26 cellular contexts compared by ENCODE assay signal in the genomic region with DNA sequence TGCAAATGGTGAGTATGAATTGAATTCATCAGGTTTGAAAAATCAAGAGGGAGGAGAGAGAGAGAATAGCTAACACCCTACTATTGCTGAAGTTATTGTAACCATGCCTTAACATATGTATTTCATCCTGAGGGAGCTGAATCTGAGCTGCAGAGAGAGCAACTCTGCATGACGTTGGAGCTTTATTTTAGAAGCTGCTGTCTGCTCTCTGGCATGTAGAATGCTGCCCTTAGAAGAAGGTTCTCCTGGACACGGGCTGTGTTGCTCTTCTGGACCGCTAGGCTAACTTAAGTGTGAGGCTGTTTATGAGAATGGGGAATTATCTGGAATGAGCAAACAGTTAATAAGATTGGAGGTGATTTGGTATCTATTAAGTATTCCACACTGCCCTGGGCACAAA.
"Had no signal": no experiment of that assay in that cellular context is flagged by ENCODE, and none has a peak within 500 bp of the region (broad histone marks: within the 10 kb centered on the region; RNA-seq: fewer than 3 reads in every experiment).

No MANE protein-coding gene starts in this region.

- H3K4me3 ChIP-seq: colonic mucosa, esophagus squamous epithelium, lung, pancreas, thoracic aorta, tibial nerve, upper lobe of left lung had no signal

- H3K27me3 ChIP-seq: colonic mucosa, neutrophil, tibial nerve, upper lobe of left lung had no signal

- ATAC-seq: left colon; natural killer cell treated with Interleukin-12 subunit alpha and Interleukin-12 subunit beta and Interleukin-15 and Interleukin-18, amount 100 ng/mL, for 72 hours; pancreas; stimulated activated naive B cell treated with anti-CD40 and anti-IgM and Interleukin-4, amounts not matched to agents 10 μg/mL and 1 μg/mL and 100 μg/mL, for 72 hours had no signal

- H3K27me3 Mint-ChIP-seq: central memory CD8-positive, alpha-beta T cell; dendritic cell treated with granulocyte-macrophage colony-stimulating factor and Interleukin-4, amounts not matched to agents 40 ng/mL and 50 ng/mL, for 4 days; memory B cell; naive B cell; stimulated activated naive B cell treated with anti-CD40 and anti-IgM and Interleukin-4, amounts not matched to agents 10 μg/mL and 1 μg/mL and 100 μg/mL, for 72 hours had no signal

- H3K4me3 Mint-ChIP-seq: central memory CD8-positive, alpha-beta T cell; dendritic cell treated with granulocyte-macrophage colony-stimulating factor and Interleukin-4, amounts not matched to agents 40 ng/mL and 50 ng/mL, for 4 days; immature natural killer cell; memory B cell; naive B cell; natural killer cell treated with Interleukin-12 subunit alpha and Interleukin-12 subunit beta and Interleukin-15 and Interleukin-18, amount 100 ng/mL, for 72 hours; neural crest cell; stimulated activated naive B cell treated with anti-CD40 and anti-IgM and Interleukin-4, amounts not matched to agents 10 μg/mL and 1 μg/mL and 100 μg/mL, for 72 hours; stimulated activated naive CD8-positive, alpha-beta T cell treated with anti-CD3 and anti-CD28 coated beads, Interleukin-15, Interleukin-2, amounts not matched to agents 100 ng/mL and 50 ng/mL, for 24 hours had no signal

- H3K36me3 ChIP-seq: colonic mucosa, esophagus squamous epithelium, neutrophil, pancreas, thoracic aorta, tibial nerve, upper lobe of left lung had no signal

- DNase-seq: colonic mucosa; effector CD8-positive, alpha-beta T cell; esophagus squamous epithelium; head of caudate nucleus; hippocampal formation; immature natural killer cell; islet precursor cell; kidney glomerular epithelial cell; left colon; naive B cell; pancreas; small intestine; stimulated activated CD4-positive, alpha-beta T cell treated with anti-CD3 and anti-CD28 coated beads, Interleukin-15, amount 100 ng/mL, for 24 hours; stimulated activated CD4-positive, alpha-beta T cell treated with anti-CD3 and anti-CD28 coated beads, Interleukin-2, amount 100 ng/mL, for 48 hours; stimulated activated naive B cell treated with anti-CD40 and anti-IgM and Interleukin-4, amounts not matched to agents 10 μg/mL and 1 μg/mL and 100 μg/mL, for 72 hours; upper lobe of left lung had no signal

- H3K9me3 ChIP-seq: colonic mucosa, esophagus squamous epithelium, neutrophil, pancreas, thoracic aorta, upper lobe of left lung had no signal

- H3K27ac ChIP-seq: colonic mucosa, esophagus squamous epithelium, neutrophil, pancreas, thoracic aorta, tibial nerve, upper lobe of left lung had no signal

- H3K27ac Mint-ChIP-seq: dendritic cell treated with granulocyte-macrophage colony-stimulating factor and Interleukin-4, amounts not matched to agents 40 ng/mL and 50 ng/mL, for 4 days; immature natural killer cell; memory B cell; naive B cell; natural killer cell treated with Interleukin-12 subunit alpha and Interleukin-12 subunit beta and Interleukin-15 and Interleukin-18, amount 100 ng/mL, for 72 hours; stimulated activated naive B cell treated with anti-CD40 and anti-IgM and Interleukin-4, amounts not matched to agents 10 μg/mL and 1 μg/mL and 100 μg/mL, for 72 hours; stimulated activated naive CD8-positive, alpha-beta T cell treated with anti-CD3 and anti-CD28 coated beads, Interleukin-15, Interleukin-2, amounts not matched to agents 100 ng/mL and 50 ng/mL, for 24 hours had no signal

- H3K4me1 ChIP-seq: colonic mucosa, esophagus squamous epithelium, pancreas, tibial nerve, upper lobe of left lung had no signal

- H3K36me3 Mint-ChIP-seq: immature natural killer cell; memory B cell; naive B cell; natural killer cell treated with Interleukin-12 subunit alpha and Interleukin-12 subunit beta and Interleukin-15 and Interleukin-18, amount 100 ng/mL, for 72 hours; stimulated activated naive B cell treated with anti-CD40 and anti-IgM and Interleukin-4, amounts not matched to agents 10 μg/mL and 1 μg/mL and 100 μg/mL, for 72 hours had no signal

- H3K4me1 Mint-ChIP-seq: central memory CD8-positive, alpha-beta T cell; immature natural killer cell; memory B cell; naive B cell; neural crest cell; stimulated activated naive B cell treated with anti-CD40 and anti-IgM and Interleukin-4, amounts not matched to agents 10 μg/mL and 1 μg/mL and 100 μg/mL, for 72 hours had no signal

- H3K9me3 Mint-ChIP-seq: central memory CD8-positive, alpha-beta T cell; stimulated activated naive CD8-positive, alpha-beta T cell treated with anti-CD3 and anti-CD28 coated beads, Interleukin-15, Interleukin-2, amounts not matched to agents 100 ng/mL and 50 ng/mL, for 24 hours had no signal
